Comparison of ENCODE assay signal across 8 cellular contexts in genomic region chr2:85753035-85753524, GRCh38. TPM values are rescaled to one million over a fixed set of nuclear protein-coding genes. Genes with fewer than 3 reads are reported as not detected.
DNase-seq lines count a peak whose midpoint lies in the region; ATAC-seq lines count a peak whose summit lies in the region.

No MANE protein-coding gene starts in this region.

- no peaks in the 10 kb centered on the region for H3K36me3 Mint-ChIP-seq in activated naive CD8-positive, alpha-beta T cell treated with anti-CD3 and anti-CD28 coated beads, Interleukin-2, amount 10 ng/mL, durations not matched to agents 7 days and 5 days

- peaks cover 72% of the 10 kb centered on the region for H3K27me3 Mint-ChIP-seq in activated naive CD8-positive, alpha-beta T cell treated with anti-CD3 and anti-CD28 coated beads, Interleukin-2, amount 10 ng/mL, durations not matched to agents 7 days and 5 days
- H3K27me3 Mint-ChIP-seq in stimulated activated naive CD8-positive, alpha-beta T cell treated with anti-CD3 and anti-CD28 coated beads, Interleukin-15, amount 100 ng/mL, for 72 hours = peaks cover 94% of the 10 kb centered on the region

- no peak for ATAC-seq in activated naive CD8-positive, alpha-beta T cell treated with anti-CD3 and anti-CD28 coated beads, Interleukin-2, amount 10 ng/mL, durations not matched to agents 7 days and 5 days (ENCODE audit: low read depth)
- no peak for ATAC-seq in stimulated activated naive CD8-positive, alpha-beta T cell treated with anti-CD3 and anti-CD28 coated beads, Interleukin-15, amount 100 ng/mL, for 72 hours
- no peak for ATAC-seq in HG02571 (IDR thresholded peaks at IDR 0.05; ENCODE audit: unreplicated experiment)

- peaks cover 10% of the 10 kb centered on the region for H3K4me1 Mint-ChIP-seq in activated naive CD8-positive, alpha-beta T cell treated with anti-CD3 and anti-CD28 coated beads, Interleukin-2, amount 10 ng/mL, durations not matched to agents 7 days and 5 days
- peaks cover 22% of the 10 kb centered on the region for H3K4me1 Mint-ChIP-seq in stimulated activated naive CD8-positive, alpha-beta T cell treated with anti-CD3 and anti-CD28 coated beads, Interleukin-15, amount 100 ng/mL, for 72 hours

- H3K27ac Mint-ChIP-seq in activated naive CD8-positive, alpha-beta T cell treated with anti-CD3 and anti-CD28 coated beads, Interleukin-2, amount 10 ng/mL, durations not matched to agents 7 days and 5 days = no peak overlapping the region
- no peak overlapping the region for H3K27ac Mint-ChIP-seq in stimulated activated naive CD8-positive, alpha-beta T cell treated with anti-CD3 and anti-CD28 coated beads, Interleukin-15, amount 100 ng/mL, for 72 hours

- H3K9me3 Mint-ChIP-seq in activated naive CD8-positive, alpha-beta T cell treated with anti-CD3 and anti-CD28 coated beads, Interleukin-2, amount 10 ng/mL, durations not matched to agents 7 days and 5 days = no peaks in the 10 kb centered on the region
- H3K9me3 Mint-ChIP-seq in stimulated activated naive CD8-positive, alpha-beta T cell treated with anti-CD3 and anti-CD28 coated beads, Interleukin-15, amount 100 ng/mL, for 72 hours = no peaks in the 10 kb centered on the region

- peak overlapping the region; percentile 84 for H3K4me3 Mint-ChIP-seq in activated naive CD8-positive, alpha-beta T cell treated with anti-CD3 and anti-CD28 coated beads, Interleukin-2, amount 10 ng/mL, durations not matched to agents 7 days and 5 days
- H3K4me3 Mint-ChIP-seq in stimulated activated naive CD8-positive, alpha-beta T cell treated with anti-CD3 and anti-CD28 coated beads, Interleukin-15, amount 100 ng/mL, for 72 hours = peak overlapping the region; percentile 77 to 85

- POLR2A ChIA-PET in activated naive CD8-positive, alpha-beta T cell treated with anti-CD3 and anti-CD28 coated beads, Interleukin-2, amount 10 ng/mL, durations not matched to agents 7 days and 5 days (lab: Charles Lee) = interaction anchor here (0.6 to 1.1 kb wide), 2 partner anchors 19 to 48 kb away, joined by 3 read pairs; no protein-coding TSS in a partner anchor

- DNase-seq in DMS 273 (lab: John Stamatoyannopoulos, UW; ENCODE audit: unreplicated experiment) = peak; percentile 62
- DNase-seq in DMS 273 treated with DMSO at 0.1 percent for 48 hours (lab: John Stamatoyannopoulos, UW) = no peak
- DNase-seq in activated naive CD8-positive, alpha-beta T cell treated with anti-CD3 and anti-CD28 coated beads, Interleukin-2, amount 10 ng/mL, durations not matched to agents 7 days and 5 days = no peak
- peak; percentile 60 for DNase-seq in left kidney (ENCODE audit: low read depth, low spot score)
- DNase-seq in stimulated activated naive CD8-positive, alpha-beta T cell treated with anti-CD3 and anti-CD28 coated beads, Interleukin-15, amount 100 ng/mL, for 72 hours = no peak
- no peak for DNase-seq in iPS-NIHi7 (ENCODE audit: extremely low spot score)
- no peak for DNase-seq in NCI-H510A treated with DMSO at 0.1 percent for 48 hours (lab: John Stamatoyannopoulos, UW)

RNA-seq across cellular contexts. Expression of gene ATOH8, which starts 0.7 kb away (rescaled TPM):
- not detected for total RNA-seq in activated naive CD8-positive, alpha-beta T cell treated with anti-CD3 and anti-CD28 coated beads, Interleukin-2, amount 10 ng/mL, durations not matched to agents 7 days and 5 days

RNA-seq across cellular contexts. Expression of gene GNLY, which starts 58.9 kb away (rescaled TPM):
- 10 to 100 TPM; 22.0 to 27.5 TPM for total RNA-seq in activated naive CD8-positive, alpha-beta T cell treated with anti-CD3 and anti-CD28 coated beads, Interleukin-2, amount 10 ng/mL, durations not matched to agents 7 days and 5 days

Comparison
In these comparisons a context has a peak if more than half of its experiments do, and no peak if none do; other contexts are left out.
1. DNase-seq: peak in DMS 273 (single experiment) and left kidney (single experiment); none in DMS 273 treated with DMSO at 0.1 percent for 48 hours (single experiment), activated naive CD8-positive, alpha-beta T cell treated with anti-CD3 and anti-CD28 coated beads, Interleukin-2, amount 10 ng/mL, durations not matched to agents 7 days and 5 days (single experiment), stimulated activated naive CD8-positive, alpha-beta T cell treated with anti-CD3 and anti-CD28 coated beads, Interleukin-15, amount 100 ng/mL, for 72 hours (0 of 2), iPS-NIHi7 (single experiment) and NCI-H510A treated with DMSO at 0.1 percent for 48 hours (single experiment).